ENCODE assay signal across 11 cellular contexts in genomic region chr10:44946201-44946600, GRCh38. TPM values are rescaled to one million over a fixed set of nuclear protein-coding genes. Genes with fewer than 3 reads are reported as not detected.
DNase-seq lines count a peak whose midpoint lies in the region; ATAC-seq and TF ChIP-seq lines count a peak whose summit lies in the region.
"Had no signal": no experiment of that assay in that cellular context is flagged by ENCODE, and none has a peak within 500 bp of the region (broad histone marks: within the 10 kb centered on the region; RNA-seq: fewer than 3 reads in every experiment).

No MANE protein-coding gene starts in this region.

- no peak for TF ChIP-seq CTCF in PC-9 (conservative IDR thresholded peaks at IDR 0.05)
- no peak for TF ChIP-seq CTCF in osteoblast (IDR thresholded peaks at IDR 0.05; ENCODE audit: extremely low read depth, low read depth, low read length)

- POLR2A ChIA-PET in PC-9 (lab: Charles Lee; ENCODE audit: unreplicated experiment), result no interaction called here

- no peaks in the 10 kb centered on the region for H3K9me2 ChIP-seq in PC-9 (ENCODE audit: insufficient read depth)

- H3K79me2 ChIP-seq in PC-9 (ENCODE audit: low read depth) (no peaks in the 10 kb centered on the region), osteoblast (ENCODE audit: insufficient read depth, low read length) (no peaks in the 10 kb centered on the region)

- CTCF ChIA-PET in PC-9 (lab: Charles Lee), result no interaction called here

- H3K27ac ChIP-seq in PC-9, result no peak overlapping the region
- H3K27ac ChIP-seq in osteoblast (ENCODE audit: low read depth, low read length), result no peak overlapping the region
- H3K27ac ChIP-seq in substantia nigra (ENCODE audit: low read depth, low read length, poor library complexity, severe bottlenecking), result no peak overlapping the region
- H3K27ac ChIP-seq: epithelial cell of prostate had no signal

- ATAC-seq in GM19023 (IDR thresholded peaks at IDR 0.05; ENCODE audit: unreplicated experiment) (peak; percentile 56), HG02763 (IDR thresholded peaks at IDR 0.05; ENCODE audit: unreplicated experiment) (peak; percentile 55), HG03025 (IDR thresholded peaks at IDR 0.05; ENCODE audit: low FRiP score, unreplicated experiment) (no peak), GM19324 (IDR thresholded peaks at IDR 0.05; ENCODE audit: low FRiP score, unreplicated experiment) (no peak)
- ATAC-seq: K562 had no signal

- DNase-seq in PC-9 (no peak), osteoblast (ENCODE audit: insufficient read length, low spot score, missing footprints) (no peak), substantia nigra (lab: John Stamatoyannopoulos, UW) (no peak)
- no peak for DNase-seq in stimulated activated CD4-positive, alpha-beta T cell treated with anti-CD3 and anti-CD28 coated beads, Interleukin-4, amount 100 ng/mL, for 24 hours
- DNase-seq: activated gamma-delta T cell treated with Interleukin-2 at 50 U/mL for 16 hours had no signal

- H3K36me3 ChIP-seq in PC-9 (ENCODE audit: low read depth) (no peaks in the 10 kb centered on the region), osteoblast (ENCODE audit: insufficient read depth, low read length) (no peaks in the 10 kb centered on the region)

- H2AFZ ChIP-seq in PC-9 (no peak overlapping the region), osteoblast (ENCODE audit: low read length) (peak overlapping the region; percentile 57)

- H3K4me1 ChIP-seq in PC-9 (replicated peaks; ENCODE audit: insufficient read depth), result no peaks in the 10 kb centered on the region
- peaks cover 11% of the 10 kb centered on the region for H3K4me1 ChIP-seq in osteoblast (ENCODE audit: insufficient read depth, low read length)

- intact Hi-C loops in PC-9 (cut with micrococcal nuclease; ENCODE audit: unreplicated experiment), result no loop called here

- H3K4me2 ChIP-seq in PC-9 (peak overlapping the region; percentile 52), osteoblast (ENCODE audit: insufficient read depth, low read length) (peak overlapping the region; percentile 66)

- no TSS peak for BruUV-seq in PC-9 (replicated peaks; lab: Mats Ljungman, UMichigan)

- no peaks in the 10 kb centered on the region for H3K27me3 ChIP-seq in PC-9 (ENCODE audit: insufficient read depth, low read depth)
- H3K27me3 ChIP-seq in osteoblast (ENCODE audit: insufficient read depth, low read length), result no peaks in the 10 kb centered on the region

- no peak overlapping the region for H3K4me3 ChIP-seq in PC-9
- peak overlapping the region; percentile 43 for H3K4me3 ChIP-seq in osteoblast (ENCODE audit: insufficient read depth, low read length)
- H3K4me3 ChIP-seq: K562 had no signal

- H3K9me3 ChIP-seq in PC-9 (ENCODE audit: insufficient read depth, low read depth) (peaks cover 5% of the 10 kb centered on the region; the same call in 1 of the 2 replicates), osteoblast (ENCODE audit: low read depth, low read length) (no peaks in the 10 kb centered on the region)

- H4K20me1 ChIP-seq in PC-9 (ENCODE audit: insufficient read depth), result no peaks in the 10 kb centered on the region; the same call in 1 of the 2 replicates
- H4K20me1 ChIP-seq in osteoblast (ENCODE audit: insufficient read depth, low read length), result no peaks in the 10 kb centered on the region

- H3F3A ChIP-seq in PC-9 (ENCODE audit: insufficient read depth, low read depth), result no peaks in the 10 kb centered on the region

RNA-seq across cellular contexts. Expression of gene RASSF4, which starts 13.4 kb away (rescaled TPM):
- total RNA-seq in PC-9 (2021) (6.5 and 7.6 TPM in 2 replicates), osteoblast (2.9 and 4.0 TPM in 2 replicates)

RNA-seq across cellular contexts. Expression of gene DEPP1, which starts 32.4 kb away (rescaled TPM):
- total RNA-seq in PC-9 (2021), result 13.2 and 15.1 TPM in 2 replicates
- 43.6 and 87.6 TPM in 2 replicates for total RNA-seq in osteoblast

RNA-seq across cellular contexts. Expression of gene TMEM72, which starts 35.1 kb away (rescaled TPM):
- total RNA-seq in PC-9 (2021) (not detected in 2 replicates), osteoblast (not detected in 2 replicates)
- total RNA-seq: K562 had no signal

RNA-seq across cellular contexts. Expression of gene ZNF22, which starts 54.5 kb away (rescaled TPM):
- 22.4 and 29.9 TPM in 2 replicates for total RNA-seq in PC-9 (2021)
- 13.8 and 14.4 TPM in 2 replicates for total RNA-seq in osteoblast

Comparison
In these comparisons a context has a peak if more than half of its experiments do, and no peak if none do; other contexts are left out.
1. ATAC-seq: peak in GM19023 (single experiment) and HG02763 (single experiment); none in HG03025 (single experiment) and GM19324 (single experiment).